11 cellular contexts compared by ENCODE assay signal in the genomic region with DNA sequence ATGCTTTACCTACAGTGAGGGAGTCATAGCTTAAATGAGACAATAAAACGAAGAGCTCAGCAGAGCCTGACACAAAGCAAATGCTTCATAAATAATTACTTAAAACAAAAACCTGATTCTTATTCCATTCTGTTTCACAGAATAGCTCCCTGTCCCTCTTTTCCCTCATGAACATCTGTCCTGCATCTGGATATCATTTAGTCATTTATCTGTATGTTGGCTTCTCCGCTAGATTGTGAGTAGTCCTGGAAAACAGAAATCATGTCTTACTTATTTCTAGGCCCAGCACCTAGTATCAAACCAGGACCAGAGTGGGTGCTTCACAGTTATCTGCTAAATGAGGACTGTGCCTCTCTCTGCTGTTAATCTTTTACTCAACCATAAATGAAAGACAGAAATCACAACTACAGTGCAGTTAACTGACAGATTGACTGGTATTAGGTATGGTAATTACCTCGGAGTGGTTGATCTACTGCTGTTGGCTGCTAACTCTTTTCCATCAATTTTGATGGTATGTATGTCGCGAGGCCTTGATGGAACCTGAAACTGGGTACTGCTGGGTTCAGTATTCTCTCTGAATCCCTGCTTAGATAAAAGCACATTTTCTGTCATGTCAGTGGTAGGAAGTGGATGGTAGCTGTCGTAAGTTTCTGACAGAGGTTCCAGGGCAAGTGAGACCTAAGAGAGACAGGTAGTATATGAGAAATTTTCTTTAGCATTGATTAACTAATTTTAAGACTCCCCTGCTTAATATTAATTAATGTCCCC. TPM values are rescaled to one million over a fixed set of nuclear protein-coding genes. Genes with fewer than 3 reads are reported as not detected.
DNase-seq lines count a peak whose midpoint lies in the region; ATAC-seq and TF ChIP-seq lines count a peak whose summit lies in the region.
"Had no signal": no experiment of that assay in that cellular context is flagged by ENCODE, and none has a peak within 500 bp of the region (broad histone marks: within the 10 kb centered on the region; RNA-seq: fewer than 3 reads in every experiment).

No MANE protein-coding gene starts in this region.

- intact Hi-C loops in lower lobe of right lung (cut with DNase I): no loop called here
- intact Hi-C loops in transverse colon (cut with DNase I; ENCODE audit: low total_unique reads): no loop called here
- intact Hi-C loops in stomach (cut with DNase I; ENCODE audit: low total_unique reads): no loop called here

- H3K27me3 ChIP-seq in HUES48 (ENCODE audit: control insufficient read depth, insufficient read depth, low read length) (no peaks in the 10 kb centered on the region), lower lobe of right lung (ENCODE audit: low read depth) (no peaks in the 10 kb centered on the region), transverse colon (no peaks in the 10 kb centered on the region), stomach (no peaks in the 10 kb centered on the region)

- 80 to 88% methylated on average over 3 to 6 of the region's 6 CpGs for WGBS in transverse colon (ENCODE audit: low coverage in 1 of 2), 2 donors
- 90 to 98% (median 93%) methylated on average over 6 of the region's 6 CpGs for WGBS in stomach, 5 donors

- H3K36me3 ChIP-seq in HUES48 (ENCODE audit: control insufficient read depth, insufficient read depth, low read length) (peaks cover 34% of the 10 kb centered on the region), lower lobe of right lung (peaks cover 37% of the 10 kb centered on the region), transverse colon (peaks cover 0 to 4% (median 0%) of the 10 kb centered on the region in 4 donors), stomach (peaks cover 0 to 35% (median 19%) of the 10 kb centered on the region in 4 donors)

- peak; percentile 49 for DNase-seq in cerebellar cortex (ENCODE audit: low spot score)
- no peak for DNase-seq in lower lobe of right lung
- no peak for DNase-seq in transverse colon
- DNase-seq in stomach: no peak
- no peak for DNase-seq in GM20000 (ENCODE audit: low spot score)
- DNase-seq in NCI-H526 treated with DMSO at 0.1 percent for 48 hours (lab: John Stamatoyannopoulos, UW): no peak
- DNase-seq: activated CD8-positive, alpha-beta T cell treated with anti-CD3 and anti-CD28 coated beads for 36 hours; activated naive CD4-positive, alpha-beta T cell treated with anti-CD3 and anti-CD28 coated beads, Interleukin-2, amount 50 U/mL, for 16 hours; NCI-H1048; NK-92 treated with Interleukin-12 subunit alpha and Interleukin-12 subunit beta, amount 100 ng/mL, for 24 hours had no signal

- TF ChIP-seq CTCF in lower lobe of right lung (IDR thresholded peaks at IDR 0.05) (no peak), transverse colon (IDR thresholded peaks at IDR 0.05) (no peak), stomach (IDR thresholded peaks at IDR 0.05) (no peak), GM20000 (IDR thresholded peaks at IDR 0.05; ENCODE audit: extremely low read depth, missing control alignments) (no peak)

- in situ Hi-C loops in transverse colon (cut with MboI; ENCODE audit: low pct_ligation_motif_present in 1 of 4, low pct_unique_long_range_greater_than_20kb in 1 of 4, low sequenced_read_pairs in 3 of 4): no loop called here

- H3K27ac ChIP-seq in HUES48 (ENCODE audit: low read depth, low read length): peak overlapping the region; percentile 70
- H3K27ac ChIP-seq in lower lobe of right lung: peak overlapping the region; percentile 0
- H3K27ac ChIP-seq in transverse colon: peak overlapping the region; percentile 43 to 70 (median 64)
- peak overlapping the region in 1 of 5 donors; percentile 67 for H3K27ac ChIP-seq in stomach

- peak overlapping the region; percentile 43; the same call in 1 of the 2 replicates for H3K9ac ChIP-seq in HUES48 (ENCODE audit: low read depth, low read length)

- ATAC-seq in lower lobe of right lung: no peak
- ATAC-seq: activated CD8-positive, alpha-beta T cell treated with anti-CD3 and anti-CD28 coated beads for 36 hours had no signal

- TF ChIP-seq POLR2A in transverse colon (IDR thresholded peaks at IDR 0.05): no peak
- TF ChIP-seq POLR2A in stomach (IDR thresholded peaks at IDR 0.05): no peak

- H3K4me3 ChIP-seq in HUES48 (ENCODE audit: low read depth, low read length) (no peak overlapping the region), lower lobe of right lung (no peak overlapping the region), transverse colon (no peak overlapping the region), stomach (no peak overlapping the region)

- TF ChIP-seq EP300 in transverse colon (IDR thresholded peaks at IDR 0.05; ENCODE audit: low read depth): no peak
- no peak for TF ChIP-seq EP300 in stomach (IDR thresholded peaks at IDR 0.05)

- H3K4me1 ChIP-seq in HUES48 (ENCODE audit: control insufficient read depth, insufficient read depth, low read length) (peaks cover 26% of the 10 kb centered on the region), lower lobe of right lung (peaks cover 14% of the 10 kb centered on the region), transverse colon (peaks cover 7 to 31% (median 23%) of the 10 kb centered on the region in 4 donors), stomach (peaks cover 10 to 35% (median 17%) of the 10 kb centered on the region in 4 donors)

- H3K9me3 ChIP-seq in HUES48 (ENCODE audit: control insufficient read depth, insufficient read depth, low read length) (no peaks in the 10 kb centered on the region), lower lobe of right lung (no peaks in the 10 kb centered on the region), transverse colon (no peaks in the 10 kb centered on the region), stomach (no peaks in the 10 kb centered on the region)

RNA-seq across cellular contexts. Expression of a gene that starts 31.5 kb away (rescaled TPM):
- 31.0 TPM for total RNA-seq in lower lobe of right lung
- total RNA-seq in transverse colon: 10 to 100 TPM; 22.2 to 52.5 (median 37.4) TPM
- total RNA-seq in stomach: 100 to 1,000 TPM in 2 of 5 donors, 10 to 100 TPM in 3; 22.9 to 176 (median 93.6) TPM
- polyA plus RNA-seq in stomach: 1 to 10 TPM; 5.6 to 7.0 (median 5.7) TPM

RNA-seq across cellular contexts. Expression of a gene that starts 31.8 kb away (rescaled TPM):
- 29.4 TPM for total RNA-seq in lower lobe of right lung
- total RNA-seq in transverse colon: 10 to 100 TPM; 21.3 to 33.7 (median 22.4) TPM
- total RNA-seq in stomach: 10 to 100 TPM in 2 of 5 donors, 1 to 10 TPM in 3; 2.0 to 31.0 (median 7.0) TPM
- 10 to 100 TPM; 15.4 to 26.2 (median 21.0) TPM for polyA plus RNA-seq in stomach
